22 cellular contexts compared by ENCODE assay signal in the genomic region with DNA sequence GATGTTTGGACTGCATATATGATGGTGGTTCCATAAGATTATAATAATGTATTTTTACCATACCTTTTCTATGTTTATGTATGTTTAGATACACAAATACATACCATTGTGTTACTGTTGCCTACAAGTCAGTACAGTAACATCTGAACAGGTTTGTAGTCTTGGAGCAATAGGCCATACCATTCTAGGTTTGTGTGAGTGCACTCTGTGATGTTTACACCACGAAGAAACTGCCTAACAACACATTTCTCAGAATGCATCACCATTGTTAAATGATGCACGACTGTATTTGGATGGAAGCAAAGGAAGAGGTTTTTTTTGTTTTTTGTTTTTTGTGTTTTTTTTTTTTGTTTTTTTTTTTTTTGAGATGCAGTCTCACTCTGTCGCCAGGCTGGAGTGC. TPM values are rescaled to one million over a fixed set of nuclear protein-coding genes. Genes with fewer than 3 reads are reported as not detected.
A peak's percentile ranks its signal among the peaks of the same experiment; 100 is the strongest.
DNase-seq lines count a peak whose midpoint lies in the region; ATAC-seq and TF ChIP-seq lines count a peak whose summit lies in the region.
"Had no signal": no experiment of that assay in that cellular context is flagged by ENCODE, and none has a peak within 500 bp of the region (broad histone marks: within the 10 kb centered on the region; RNA-seq: fewer than 3 reads in every experiment).

No MANE protein-coding gene starts in this region.

- H3K27ac ChIP-seq in left lung, result no peak overlapping the region
- H3K27ac ChIP-seq: HL-60, KMS-11 had no signal

- no peak overlapping the region for H3K4me3 Mint-ChIP-seq in memory B cell

- ATAC-seq in GM18870 (IDR thresholded peaks at IDR 0.05; ENCODE audit: unreplicated experiment) (peak; percentile 43), GM21619 (IDR thresholded peaks at IDR 0.05; ENCODE audit: unreplicated experiment) (peak; percentile 35), HG02973 (IDR thresholded peaks at IDR 0.05; ENCODE audit: unreplicated experiment) (peak; percentile 52), memory B cell (ENCODE audit: low read depth) (no peak), GM19023 (IDR thresholded peaks at IDR 0.05; ENCODE audit: unreplicated experiment) (no peak), esophagus mucosa (no peak), left lung (no peak)
- ATAC-seq: PC-3 had no signal

- no peaks in the 10 kb centered on the region for H3K9me3 ChIP-seq in left lung

- H3K36me3 Mint-ChIP-seq in memory B cell, result peaks cover 4% of the 10 kb centered on the region

- intact Hi-C loops in left lung (cut with DNase I), result no loop called here

- no peak for TF ChIP-seq CTCF in left lung (IDR thresholded peaks at IDR 0.05)

- peak overlapping the region; percentile 22 for H3K27ac Mint-ChIP-seq in memory B cell

- no peaks in the 10 kb centered on the region for H3K36me3 ChIP-seq in left lung

- no peak overlapping the region for H3K4me3 ChIP-seq in left lung

- H3K27me3 Mint-ChIP-seq in memory B cell, result no peaks in the 10 kb centered on the region

- H3K4me1 Mint-ChIP-seq in memory B cell, result peaks cover 5% of the 10 kb centered on the region

- H3K4me1 ChIP-seq in left lung, result no peaks in the 10 kb centered on the region

- no peaks in the 10 kb centered on the region for H3K27me3 ChIP-seq in left lung

- DNase-seq in memory B cell (ENCODE audit: low spot score in 2 of 2) (no peak), NCI-H146 (lab: John Stamatoyannopoulos, UW) (no peak), left lung (no peak)
- DNase-seq: C1 segment of cervical spinal cord, DND-41, MV-4-11, NCI-H187, NCI-H2107, NCI-H2227 treated with DMSO at 0.1 percent for 48 hours, NCI-H510A treated with DMSO at 0.1 percent for 48 hours, NCI-H774, PC-3, RPMI8226, SHP77 treated with DMSO at 0.1 percent for 48 hours, T1000 had no signal

- H3K9me3 Mint-ChIP-seq in memory B cell, result no peaks in the 10 kb centered on the region

RNA-seq across cellular contexts. Expression of gene DUSP19, which starts 9.5 kb away (rescaled TPM):
- total RNA-seq in esophagus mucosa, result 1.2 TPM
- 1 to 10 TPM; 4.2 to 5.9 TPM for total RNA-seq in left lung

RNA-seq across cellular contexts. Expression of gene NUP35, which starts 36.2 kb away (rescaled TPM):
- total RNA-seq in esophagus mucosa (14.2 TPM), left lung (10 to 100 TPM; 13.3 to 15.5 TPM)

RNA-seq across cellular contexts. Expression of gene NCKAP1, which starts 49.8 kb away (rescaled TPM):
- total RNA-seq in esophagus mucosa (121 TPM), left lung (100 to 1,000 TPM; 119 to 128 TPM)

Comparison
In these comparisons a context has a peak if more than half of its experiments do, and no peak if none do; other contexts are left out.
1. ATAC-seq: peak in GM18870 (single experiment), GM21619 (single experiment) and HG02973 (single experiment); none in memory B cell (single experiment), GM19023 (single experiment), esophagus mucosa (single experiment) and left lung (single experiment).